Comparison of ENCODE assay signal across 19 cellular contexts in genomic region chr9:99947395-99947794, GRCh38. TPM values are rescaled to one million over a fixed set of nuclear protein-coding genes. Genes with fewer than 3 reads are reported as not detected.
A peak's percentile ranks its signal among the peaks of the same experiment; 100 is the strongest.
DNase-seq lines count a peak whose midpoint lies in the region; ATAC-seq, FAIRE-seq and TF ChIP-seq lines count a peak whose summit lies in the region.
"Had no signal": no experiment of that assay in that cellular context is flagged by ENCODE, and none has a peak within 500 bp of the region (broad histone marks: within the 10 kb centered on the region; RNA-seq: fewer than 3 reads in every experiment).

No MANE protein-coding gene starts in this region.

- intact Hi-C loops in kidney (cut with DNase I): no loop called here

- DNase-seq in SIG-M5 treated with dmso at 0.1 percent for 504 hours (lab: John Stamatoyannopoulos, UW; ENCODE audit: unreplicated experiment) (peak; percentile 12), SIG-M5 (lab: John Stamatoyannopoulos, UW) (no peak), WERI-Rb-1 (no peak), fibroblast of the aortic adventitia (ENCODE audit: low read depth) (no peak), retinal pigment epithelial cell (ENCODE audit: low read depth) (no peak), T1000 (lab: John Stamatoyannopoulos, UW) (no peak), kidney (no peak)
- DNase-seq: activated CD4-positive, alpha-beta T cell treated with anti-CD3 and anti-CD28 coated beads for 4 hours; activated naive CD4-positive, alpha-beta T cell treated with anti-CD3 and anti-CD28 coated beads, Interleukin-2, amount 10 ng/mL, durations not matched to agents 7 days and 5 days; effector memory CD4-positive, alpha-beta T cell; GDM1; NCI-H1417; SHP77 treated with DMSO at 0.1 percent for 48 hours; stimulated activated naive CD4-positive, alpha-beta T cell; upper lobe of right lung had no signal

- no peaks in the 10 kb centered on the region for H3K27me3 ChIP-seq in WERI-Rb-1 (ENCODE audit: insufficient read depth, low read depth, severe bottlenecking)
- H3K27me3 ChIP-seq: upper lobe of right lung had no signal

- H3K36me3 ChIP-seq in WERI-Rb-1: peaks cover 3% of the 10 kb centered on the region; the same call in 1 of the 2 replicates
- H3K36me3 ChIP-seq in kidney (ENCODE audit: control insufficient read depth in 1 of 2, insufficient read depth in 2 of 2, low read length in 2 of 2): no peaks in the 10 kb centered on the region

- TF ChIP-seq CTCF in WERI-Rb-1 (IDR thresholded peaks at IDR 0.05; ENCODE audit: low read depth, low read length) (peak; percentile 28; the same call in 1 of the 2 replicates), fibroblast of the aortic adventitia (IDR thresholded peaks at IDR 0.05; ENCODE audit: insufficient read depth, low read length) (peak; percentile 11), retinal pigment epithelial cell (conservative IDR thresholded peaks at IDR 0.05; ENCODE audit: low read depth, low read length) (peak; percentile 33), kidney (IDR thresholded peaks at IDR 0.05; ENCODE audit: borderline replicate concordance, extremely low read depth, insufficient read depth) (no peak)

- ATAC-seq in HG02885 (IDR thresholded peaks at IDR 0.05; ENCODE audit: poor library complexity, unreplicated experiment): no peak
- ATAC-seq: upper lobe of right lung had no signal

- no peaks in the 10 kb centered on the region for H3K4me1 ChIP-seq in kidney (ENCODE audit: control insufficient read depth in 1 of 2, insufficient read depth in 1 of 2, low read depth in 1 of 2, low read length in 2 of 2)
- H3K4me1 ChIP-seq: upper lobe of right lung had no signal

- no peaks in the 10 kb centered on the region for H3K9me3 ChIP-seq in WERI-Rb-1 (ENCODE audit: severe bottlenecking)
- H3K9me3 ChIP-seq in kidney (ENCODE audit: control insufficient read depth in 1 of 2, low read length in 2 of 2): no peaks in the 10 kb centered on the region
- H3K9me3 ChIP-seq: upper lobe of right lung had no signal

- no peak for FAIRE-seq in kidney (lab: Jason Lieb, UNC)
- FAIRE-seq: bronchial epithelial cell, keratinocyte had no signal

- no peak overlapping the region for H3K4me3 ChIP-seq in WERI-Rb-1 (ENCODE audit: low read depth, low read length)
- no peak overlapping the region for H3K4me3 ChIP-seq in fibroblast of the aortic adventitia (ENCODE audit: low read depth, low read length)
- no peak overlapping the region for H3K4me3 ChIP-seq in retinal pigment epithelial cell (ENCODE audit: low read length)
- H3K4me3 ChIP-seq in kidney (ENCODE audit: low read length in 2 of 2): no peak overlapping the region
- H3K4me3 ChIP-seq: skin epidermis, upper lobe of right lung had no signal

- H3K27ac ChIP-seq in WERI-Rb-1 (no peak overlapping the region), kidney (ENCODE audit: low read depth in 2 of 2, low read length in 2 of 2) (no peak overlapping the region)
- H3K27ac ChIP-seq: skin epidermis, upper lobe of right lung had no signal

- no peak overlapping the region for H3K9ac ChIP-seq in kidney (ENCODE audit: low read length in 2 of 2)

RNA-seq across cellular contexts. Expression of gene STX17, which starts 40.9 kb away (rescaled TPM):
- total RNA-seq in fibroblast of the aortic adventitia (ENCODE audit: low replicate concordance) (21.2 and 32.1 TPM in 2 replicates), kidney (39.7 TPM)
- polyA plus RNA-seq in kidney (ENCODE audit: insufficient read depth, low read depth, low replicate concordance): 5.2 TPM
